In the genomic region with DNA sequence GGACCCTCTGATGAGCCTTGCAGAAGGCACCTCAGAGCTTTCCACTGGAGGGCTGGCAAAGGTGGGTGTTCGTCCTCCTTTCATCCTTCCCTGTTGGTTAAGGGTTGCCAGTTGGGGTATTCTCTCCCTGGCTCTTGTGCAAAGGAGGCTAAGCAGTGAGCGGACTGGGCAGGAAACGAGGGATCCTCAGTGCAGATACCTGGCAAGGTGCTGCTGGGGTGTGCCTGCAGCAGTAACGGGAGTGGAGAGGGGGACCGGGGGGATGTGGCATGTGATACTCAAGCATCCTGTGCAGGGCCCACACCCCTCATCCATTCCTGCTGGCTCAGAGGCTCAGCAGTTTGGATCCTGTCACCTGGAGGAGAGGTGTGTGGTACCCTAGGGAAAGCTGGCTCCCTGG, we compare ENCODE assay signal across 27 cellular contexts.
"Had no signal": no experiment of that assay in that cellular context is flagged by ENCODE, and none has a peak within 500 bp of the region (broad histone marks: within the 10 kb centered on the region; RNA-seq: fewer than 3 reads in every experiment).

No MANE protein-coding gene starts in this region.

- H3K4me1 ChIP-seq: pancreas, prostate gland, thyroid gland had no signal

- FAIRE-seq: islet of Langerhans, pancreas had no signal

- ATAC-seq: mucosa of descending colon; naive thymus-derived CD4-positive, alpha-beta T cell; natural killer cell treated with Interleukin-12 subunit alpha and Interleukin-12 subunit beta and Interleukin-15 and Interleukin-18, amount 100 ng/mL, for 72 hours; pancreas; right cardiac atrium; sciatic nerve; stimulated activated memory B cell treated with anti-CD40 and anti-IgM and Interleukin-4, amounts not matched to agents 10 μg/mL and 1 μg/mL and 100 μg/mL, for 72 hours; stimulated activated naive CD8-positive, alpha-beta T cell treated with anti-CD3 and anti-CD28 coated beads, Interleukin-15, amount 100 ng/mL, for 72 hours had no signal

- DNase-seq: hypothalamus; immature natural killer cell; left ventricle myocardium inferior; mesendoderm; midbrain; mucosa of descending colon; naive thymus-derived CD4-positive, alpha-beta T cell; nucleus accumbens; pancreas; retina; right cardiac atrium; stimulated activated CD4-positive, alpha-beta T cell treated with anti-CD3 and anti-CD28 coated beads, Interleukin-4, amount 100 ng/mL, for 24 hours; stimulated activated CD8-positive, alpha-beta memory T cell treated with anti-CD3 and anti-CD28 coated beads, Interleukin-4, amount 100 ng/mL, for 48 hours; stimulated activated naive CD4-positive, alpha-beta T cell treated with Interleukin-2 at 50 U/mL for 16 hours; stimulated activated naive CD8-positive, alpha-beta T cell treated with anti-CD3 and anti-CD28 coated beads, Interleukin-15, amount 100 ng/mL, for 72 hours; testis; thyroid gland; transverse colon; upper lobe of left lung had no signal

- H3K27me3 ChIP-seq: pancreas, testis, thyroid gland, transverse colon, vagina had no signal

- H3K27ac ChIP-seq: left ventricle myocardium inferior, pancreas, prostate gland, skin epidermis, testis, thyroid gland, transverse colon, upper lobe of left lung, vagina had no signal

- H3K9me3 ChIP-seq: left ventricle myocardium inferior, mucosa of descending colon, pancreas, prostate gland, testis, thyroid gland, transverse colon, upper lobe of left lung, vagina had no signal

- H3K36me3 ChIP-seq: left ventricle myocardium inferior, pancreas, prostate gland, thyroid gland, transverse colon, upper lobe of left lung, vagina had no signal

- H3K4me3 ChIP-seq: left ventricle myocardium inferior, lung, mucosa of descending colon, pancreas, prostate gland, skin epidermis, testis, thyroid gland, transverse colon, upper lobe of left lung, vagina had no signal
